Comparison of ENCODE assay signal across 1 cellular context in genomic region chr7:2306688-2307087, GRCh38.
TF ChIP-seq lines count a peak whose summit lies in the region.

No MANE protein-coding gene starts in this region.

TF ChIP-seq in A549, 52 proteins besides CTCF, POLR2A, EP300 and RAD21:
- TF ChIP-seq CBX8 (IDR thresholded peaks at IDR 0.05) (no peak), HOXB5 (CRISPR knock-in tag; IDR thresholded peaks at IDR 0.05) (no peak), GATA3 (IDR thresholded peaks at IDR 0.05; ENCODE audit: borderline replicate concordance) (no peak), PBX3 (IDR thresholded peaks at IDR 0.05) (no peak), BCL3 (IDR thresholded peaks at IDR 0.05) (no peak), USF2 (IDR thresholded peaks at IDR 0.05) (no peak), KDM1A (IDR thresholded peaks at IDR 0.05; ENCODE audit: low read depth) (no peak), BHLHE40 (IDR thresholded peaks at IDR 0.05; ENCODE audit: low read depth, low read length) (no peak), NPAS2 (CRISPR knock-in tag; IDR thresholded peaks at IDR 0.05; ENCODE audit: borderline replicate concordance) (no peak), RCOR1 (IDR thresholded peaks at IDR 0.05; ENCODE audit: low read depth, low read length) (no peak)
